In genomic region chr3:47664519-47664918, GRCh38 we compare ENCODE assay signal across 1 cellular context.
TF ChIP-seq lines count a peak whose summit lies in the region.

No MANE protein-coding gene starts in this region.

TF ChIP-seq in GM12878, 131 proteins besides CTCF, POLR2A, EP300 and RAD21 (continued from another document):
- no peak for TF ChIP-seq PBX3 (IDR thresholded peaks at IDR 0.05; ENCODE audit: insufficient replicate concordance, low read depth, low read length)
